10 cellular contexts compared by ENCODE assay signal in genomic region chr12:78562358-78563205, GRCh38.
A peak's percentile ranks its signal among the peaks of the same experiment; 100 is the strongest.
DNase-seq lines count a peak whose midpoint lies in the region; ATAC-seq and TF ChIP-seq lines count a peak whose summit lies in the region.
"Had no signal": no experiment of that assay in that cellular context is flagged by ENCODE, and none has a peak within 500 bp of the region (broad histone marks: within the 10 kb centered on the region; RNA-seq: fewer than 3 reads in every experiment).

No MANE protein-coding gene starts in this region.

- no peak overlapping the region for H3K27ac Mint-ChIP-seq in osteocyte (ENCODE audit: unreplicated experiment)
- H3K27ac Mint-ChIP-seq in activated naive CD4-positive, alpha-beta T cell treated with anti-CD3 and anti-CD28 coated beads for 36 hours: no peak overlapping the region
- H3K27ac Mint-ChIP-seq: naive thymus-derived CD8-positive, alpha-beta T cell had no signal

- no peak overlapping the region for H3K27ac ChIP-seq in brain microvascular endothelial cell
- H3K27ac ChIP-seq: uterus had no signal

- H3K9me3 Mint-ChIP-seq in osteocyte (ENCODE audit: unreplicated experiment): no peaks in the 10 kb centered on the region
- peaks cover 4% of the 10 kb centered on the region for H3K9me3 Mint-ChIP-seq in activated naive CD4-positive, alpha-beta T cell treated with anti-CD3 and anti-CD28 coated beads for 36 hours

- peaks cover 29% of the 10 kb centered on the region for H3K27me3 Mint-ChIP-seq in osteocyte (ENCODE audit: unreplicated experiment)
- H3K27me3 Mint-ChIP-seq in activated naive CD4-positive, alpha-beta T cell treated with anti-CD3 and anti-CD28 coated beads for 36 hours (ENCODE audit: low read depth): no peaks in the 10 kb centered on the region
- H3K27me3 Mint-ChIP-seq: naive thymus-derived CD8-positive, alpha-beta T cell had no signal

- H3K4me1 Mint-ChIP-seq in osteocyte (ENCODE audit: unreplicated experiment): no peaks in the 10 kb centered on the region
- no peaks in the 10 kb centered on the region for H3K4me1 Mint-ChIP-seq in activated naive CD4-positive, alpha-beta T cell treated with anti-CD3 and anti-CD28 coated beads for 36 hours (ENCODE audit: low read depth)
- H3K4me1 Mint-ChIP-seq: naive thymus-derived CD8-positive, alpha-beta T cell had no signal

- CTCF ChIA-PET in activated naive CD4-positive, alpha-beta T cell treated with anti-CD3 and anti-CD28 coated beads for 36 hours (lab: Charles Lee): no interaction called here

- DNase-seq in NCI-H2029 treated with DMSO at 0.1 percent for 48 hours (lab: John Stamatoyannopoulos, UW): peak; percentile 31
- DNase-seq in brain microvascular endothelial cell: peak; percentile 10
- DNase-seq in osteocyte (ENCODE audit: extremely low spot score, unreplicated experiment): no peak
- DNase-seq in activated naive CD4-positive, alpha-beta T cell treated with anti-CD3 and anti-CD28 coated beads for 36 hours: no peak
- DNase-seq in middle frontal gyrus (ENCODE audit: extremely low spot score, low spot score): no peak
- DNase-seq: naive thymus-derived CD8-positive, alpha-beta T cell; uterus had no signal

- no peaks in the 10 kb centered on the region for H3K36me3 Mint-ChIP-seq in osteocyte (ENCODE audit: unreplicated experiment)
- H3K36me3 Mint-ChIP-seq in activated naive CD4-positive, alpha-beta T cell treated with anti-CD3 and anti-CD28 coated beads for 36 hours (ENCODE audit: low read depth): no peaks in the 10 kb centered on the region
- H3K36me3 Mint-ChIP-seq: naive thymus-derived CD8-positive, alpha-beta T cell had no signal

- intact Hi-C loops in activated naive CD4-positive, alpha-beta T cell treated with anti-CD3 and anti-CD28 coated beads for 36 hours (cut with micrococcal nuclease): no loop called here

- H3K4me3 Mint-ChIP-seq in osteocyte (ENCODE audit: unreplicated experiment): no peak overlapping the region
- no peak overlapping the region for H3K4me3 Mint-ChIP-seq in activated naive CD4-positive, alpha-beta T cell treated with anti-CD3 and anti-CD28 coated beads for 36 hours
- H3K4me3 Mint-ChIP-seq: naive thymus-derived CD8-positive, alpha-beta T cell had no signal

- TF ChIP-seq CTCF in brain microvascular endothelial cell (IDR thresholded peaks at IDR 0.05; ENCODE audit: low read depth, low read length, missing control alignments) (peak; percentile 44), osteocyte (IDR thresholded peaks at IDR 0.05) (peak; percentile 43)

- in situ Hi-C loops in brain microvascular endothelial cell (cut with HindIII; ENCODE audit: low pct_ligation_motif_present, low sequenced_read_pairs): no loop called here

- ATAC-seq in GM19351 (IDR thresholded peaks at IDR 0.05; ENCODE audit: unreplicated experiment): peak; percentile 60
- ATAC-seq in GM19463 (IDR thresholded peaks at IDR 0.05; ENCODE audit: unreplicated experiment): no peak
- ATAC-seq in HG03095 (IDR thresholded peaks at IDR 0.05; ENCODE audit: unreplicated experiment): no peak
- ATAC-seq: naive thymus-derived CD8-positive, alpha-beta T cell had no signal

- H3K27me3 ChIP-seq in brain microvascular endothelial cell (replicated peaks): no peaks in the 10 kb centered on the region
- H3K27me3 ChIP-seq: uterus had no signal

- H3K4me3 ChIP-seq in brain microvascular endothelial cell (ENCODE audit: low read depth, low read length): no peak overlapping the region
- H3K4me3 ChIP-seq: uterus had no signal

- H3K36me3 ChIP-seq in brain microvascular endothelial cell (replicated peaks): no peaks in the 10 kb centered on the region
- H3K36me3 ChIP-seq: uterus had no signal

Comparison
In these comparisons a context has a peak if more than half of its experiments do, and no peak if none do; other contexts are left out.
1. DNase-seq: peak in NCI-H2029 treated with DMSO at 0.1 percent for 48 hours (single experiment) and brain microvascular endothelial cell (single experiment); none in osteocyte (single experiment), activated naive CD4-positive, alpha-beta T cell treated with anti-CD3 and anti-CD28 coated beads for 36 hours (single experiment) and middle frontal gyrus (single experiment).